In genomic region chr15:68574051-68574450, GRCh38 we compare ENCODE assay signal across 17 cellular contexts. TPM values are rescaled to one million over a fixed set of nuclear protein-coding genes. Genes with fewer than 3 reads are reported as not detected.
"Had no signal": no experiment of that assay in that cellular context is flagged by ENCODE, and none has a peak within 500 bp of the region (broad histone marks: within the 10 kb centered on the region; RNA-seq: fewer than 3 reads in every experiment).

No MANE protein-coding gene starts in this region.

- H3K27ac ChIP-seq: cardiac muscle cell, epithelial cell of prostate, heart left ventricle, prostate gland, tibial artery, VCaP had no signal

- H3K4me3 ChIP-seq: cardiac muscle cell, heart left ventricle, prostate gland, tibial artery had no signal

- H3K9me3 Mint-ChIP-seq: activated CD4-positive, alpha-beta memory T cell treated with anti-CD3 and anti-CD28 coated beads, Interleukin-2, amount 10 ng/mL, durations not matched to agents 7 days and 5 days; activated CD4-positive, alpha-beta T cell treated with anti-CD3 and anti-CD28 coated beads, Interleukin-2, amount 10 ng/mL, durations not matched to agents 24 days and 14 days; activated naive CD4-positive, alpha-beta T cell treated with anti-CD3 and anti-CD28 coated beads for 36 hours; activated T-cell treated with anti-CD3 and anti-CD28 coated beads, Interleukin-2, amount 50 U/mL, for 72 hours had no signal

- H3K36me3 ChIP-seq: cardiac muscle cell, heart left ventricle, prostate gland, tibial artery had no signal

- H3K27ac Mint-ChIP-seq: activated CD4-positive, alpha-beta memory T cell treated with anti-CD3 and anti-CD28 coated beads, Interleukin-2, amount 10 ng/mL, durations not matched to agents 7 days and 5 days; activated CD4-positive, alpha-beta T cell treated with anti-CD3 and anti-CD28 coated beads, Interleukin-2, amount 10 ng/mL, durations not matched to agents 24 days and 14 days; activated naive CD4-positive, alpha-beta T cell treated with anti-CD3 and anti-CD28 coated beads for 36 hours; activated T-cell treated with anti-CD3 and anti-CD28 coated beads, Interleukin-2, amount 50 U/mL, for 72 hours had no signal

- H3K4me1 ChIP-seq: prostate gland had no signal

- DNase-seq: activated CD4-positive, alpha-beta memory T cell treated with anti-CD3 and anti-CD28 coated beads, Interleukin-2, amount 10 ng/mL, durations not matched to agents 7 days and 5 days; activated CD4-positive, alpha-beta T cell treated with anti-CD3 and anti-CD28 coated beads, Interleukin-2, amount 10 ng/mL, durations not matched to agents 24 days and 14 days; activated effector memory CD4-positive, alpha-beta T cell treated with Interleukin-2 at 50 U/mL for 16 hours; activated naive CD4-positive, alpha-beta T cell treated with anti-CD3 and anti-CD28 coated beads for 36 hours; activated T-cell treated with anti-CD3 and anti-CD28 coated beads, Interleukin-2, amount 50 U/mL, for 72 hours; amygdala; heart left ventricle; midbrain; stimulated activated CD4-positive, alpha-beta T cell treated with anti-CD3 and anti-CD28 coated beads, Interleukin-4, amount 100 ng/mL, for 24 hours; stimulated activated naive CD4-positive, alpha-beta T cell treated with Interleukin-2 at 50 U/mL for 16 hours; T-helper 2 cell had no signal

- H3K4me3 Mint-ChIP-seq: activated CD4-positive, alpha-beta memory T cell treated with anti-CD3 and anti-CD28 coated beads, Interleukin-2, amount 10 ng/mL, durations not matched to agents 7 days and 5 days; activated CD4-positive, alpha-beta T cell treated with anti-CD3 and anti-CD28 coated beads, Interleukin-2, amount 10 ng/mL, durations not matched to agents 24 days and 14 days; activated naive CD4-positive, alpha-beta T cell treated with anti-CD3 and anti-CD28 coated beads for 36 hours; activated T-cell treated with anti-CD3 and anti-CD28 coated beads, Interleukin-2, amount 50 U/mL, for 72 hours had no signal

- H3K9me3 ChIP-seq: heart left ventricle, prostate gland, tibial artery had no signal

- ATAC-seq: activated CD4-positive, CD25-positive, alpha-beta regulatory T cell treated with anti-CD3 and anti-CD28 coated beads, Interleukin-2, amount 50 U/mL, for 24 hours; activated T-cell treated with anti-CD3 and anti-CD28 coated beads, Interleukin-2, amount 50 U/mL, for 72 hours; heart left ventricle had no signal

RNA-seq across cellular contexts. Expression of gene CORO2B, which starts 4.7 kb away (rescaled TPM):
- total RNA-seq: activated CD4-positive, alpha-beta memory T cell treated with anti-CD3 and anti-CD28 coated beads, Interleukin-2, amount 10 ng/mL, durations not matched to agents 7 days and 5 days; activated naive CD4-positive, alpha-beta T cell treated with anti-CD3 and anti-CD28 coated beads for 36 hours had no signal
